Comparison of ENCODE assay signal across 16 cellular contexts in the genomic region with DNA sequence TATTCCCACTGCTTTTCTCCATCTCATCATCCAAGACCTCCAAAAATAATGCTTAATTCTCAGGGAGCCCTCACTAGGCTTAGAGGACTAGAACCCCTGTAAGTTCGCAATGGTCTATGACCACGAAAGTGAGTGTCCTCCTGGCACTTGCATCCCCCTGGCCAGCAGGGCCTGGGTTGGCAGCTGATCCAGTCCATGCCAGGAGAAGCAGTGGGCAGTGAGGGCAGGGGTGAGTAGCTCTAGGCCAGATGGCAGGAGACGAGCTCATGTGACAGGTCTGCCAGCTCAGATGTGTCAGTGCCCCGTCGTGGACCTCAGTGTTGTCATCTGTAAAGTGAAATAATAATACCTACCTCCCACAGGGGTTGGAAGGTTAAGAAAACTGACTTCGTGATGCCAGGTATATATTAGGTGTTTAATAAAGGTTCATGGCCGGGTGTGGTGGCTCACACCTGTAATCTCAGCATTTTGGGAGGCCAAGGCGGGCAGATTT. TPM values are rescaled to one million over a fixed set of nuclear protein-coding genes. Genes with fewer than 3 reads are reported as not detected.
A peak's percentile ranks its signal among the peaks of the same experiment; 100 is the strongest.
DNase-seq lines count a peak whose midpoint lies in the region; ATAC-seq and TF ChIP-seq lines count a peak whose summit lies in the region.
"Had no signal": no experiment of that assay in that cellular context is flagged by ENCODE, and none has a peak within 500 bp of the region (broad histone marks: within the 10 kb centered on the region; RNA-seq: fewer than 3 reads in every experiment).

No MANE protein-coding gene starts in this region.

- 98% methylated on average over 8 of the region's 8 CpGs for WGBS in right cardiac atrium
- WGBS in esophagus muscularis mucosa: 93% methylated on average over 8 of the region's 8 CpGs

- no peak for TF ChIP-seq EP300 in esophagus muscularis mucosa (IDR thresholded peaks at IDR 0.05)

- H2AFZ ChIP-seq in osteoblast (ENCODE audit: low read length): no peak overlapping the region

- TF ChIP-seq CTCF in esophagus muscularis mucosa (IDR thresholded peaks at IDR 0.05) (no peak), osteocyte (IDR thresholded peaks at IDR 0.05) (no peak), osteoblast (IDR thresholded peaks at IDR 0.05; ENCODE audit: extremely low read depth, low read depth, low read length) (no peak)

- peaks cover 8% of the 10 kb centered on the region for H3K36me3 Mint-ChIP-seq in osteocyte (ENCODE audit: unreplicated experiment)
- H3K36me3 Mint-ChIP-seq: CD4-positive, alpha-beta memory T cell had no signal

- no peak for ATAC-seq in right cardiac atrium
- ATAC-seq: A549 had no signal

- no peak overlapping the region for H3K4me3 Mint-ChIP-seq in osteocyte (ENCODE audit: unreplicated experiment)
- H3K4me3 Mint-ChIP-seq: CD4-positive, alpha-beta memory T cell; H9 had no signal

- H3K4me2 ChIP-seq in osteoblast (ENCODE audit: insufficient read depth, low read length): no peak overlapping the region
- H3K4me2 ChIP-seq: A549 had no signal

- H3K4me1 Mint-ChIP-seq in osteocyte (ENCODE audit: unreplicated experiment): no peaks in the 10 kb centered on the region
- H3K4me1 Mint-ChIP-seq: CD4-positive, alpha-beta memory T cell had no signal

- H3K27me3 Mint-ChIP-seq in osteocyte (ENCODE audit: unreplicated experiment): peaks cover 42% of the 10 kb centered on the region

- no peak for TF ChIP-seq POLR2A in esophagus muscularis mucosa (IDR thresholded peaks at IDR 0.05; ENCODE audit: low read depth)

- no peak overlapping the region for H3K4me3 ChIP-seq in right cardiac atrium (ENCODE audit: low read length)
- H3K4me3 ChIP-seq in esophagus muscularis mucosa: no peak overlapping the region
- H3K4me3 ChIP-seq in osteoblast (ENCODE audit: insufficient read depth, low read length): no peak overlapping the region
- H3K4me3 ChIP-seq: A549 had no signal

- H3K9me3 Mint-ChIP-seq in osteocyte (ENCODE audit: unreplicated experiment): peaks cover 17% of the 10 kb centered on the region

- H3K79me2 ChIP-seq in osteoblast (ENCODE audit: insufficient read depth, low read length): no peaks in the 10 kb centered on the region

- H3K36me3 ChIP-seq in esophagus muscularis mucosa (no peaks in the 10 kb centered on the region), osteoblast (ENCODE audit: insufficient read depth, low read length) (no peaks in the 10 kb centered on the region)
- H3K36me3 ChIP-seq: BE2C had no signal

- DNase-seq in cardiac septum (ENCODE audit: low spot score) (peak; percentile 66), right cardiac atrium (no peak), esophagus muscularis mucosa (ENCODE audit: extremely low spot score) (peak; percentile 68), osteocyte (ENCODE audit: extremely low spot score, unreplicated experiment) (peak; percentile 79), osteoblast (ENCODE audit: insufficient read length, low spot score, missing footprints) (no peak), NCI-H146 (lab: John Stamatoyannopoulos, UW) (no peak)
- DNase-seq: BE2C; CD4-positive, alpha-beta memory T cell; DMS79; GOT3; H9 had no signal

- H4K20me1 ChIP-seq in osteoblast (ENCODE audit: insufficient read depth, low read length): no peaks in the 10 kb centered on the region

- H3K27ac Mint-ChIP-seq in osteocyte (ENCODE audit: unreplicated experiment): no peak overlapping the region
- H3K27ac Mint-ChIP-seq: H9 had no signal

- H3K9me3 ChIP-seq in right cardiac atrium (ENCODE audit: control insufficient read depth, low read length): no peaks in the 10 kb centered on the region
- peaks cover 0 to 9% (median 0%) of the 10 kb centered on the region in 4 donors for H3K9me3 ChIP-seq in esophagus muscularis mucosa
- H3K9me3 ChIP-seq in osteoblast (ENCODE audit: low read depth, low read length): no peaks in the 10 kb centered on the region
- H3K9me3 ChIP-seq: BE2C had no signal

- no peaks in the 10 kb centered on the region for H3K4me1 ChIP-seq in right cardiac atrium (ENCODE audit: control insufficient read depth, insufficient read depth, low read length)
- H3K4me1 ChIP-seq in esophagus muscularis mucosa: no peaks in the 10 kb centered on the region
- H3K4me1 ChIP-seq in osteoblast (ENCODE audit: insufficient read depth, low read length): no peaks in the 10 kb centered on the region
- H3K4me1 ChIP-seq: BE2C had no signal

- no peak overlapping the region for H3K27ac ChIP-seq in right cardiac atrium (ENCODE audit: low read length)
- no peak overlapping the region for H3K27ac ChIP-seq in esophagus muscularis mucosa (replicated peaks in 1 of 4)
- H3K27ac ChIP-seq in osteoblast (ENCODE audit: low read depth, low read length): no peak overlapping the region
- H3K27ac ChIP-seq: A549, C4-2B had no signal

- no peaks in the 10 kb centered on the region for H3K27me3 ChIP-seq in right cardiac atrium (ENCODE audit: control insufficient read depth, insufficient read depth)
- peaks cover 0 to 8% (median 0%) of the 10 kb centered on the region in 4 donors for H3K27me3 ChIP-seq in esophagus muscularis mucosa
- H3K27me3 ChIP-seq in osteoblast (ENCODE audit: insufficient read depth, low read length): peaks cover 13% of the 10 kb centered on the region
- H3K27me3 ChIP-seq: BE2C had no signal

- intact Hi-C loops in cardiac septum (cut with DNase I) (no loop called here), right cardiac atrium (cut with DNase I) (no loop called here), esophagus muscularis mucosa (cut with DNase I) (no loop called here)

RNA-seq across cellular contexts. Expression of a gene that starts 11.1 kb away (rescaled TPM):
- total RNA-seq in cardiac septum (0.22 TPM), right cardiac atrium (not detected), esophagus muscularis mucosa (under 1 TPM in 2 of 4 donors, not detected in 2; 0.17 to 0.34 TPM), osteocyte (0.10 TPM in 1 of 2 replicates, not detected in the other), osteoblast (0.29 and 0.36 TPM in 2 replicates)
- polyA plus RNA-seq in right cardiac atrium: 0.07 TPM
- total RNA-seq: G401, H9, HT-29 had no signal
- polyA plus RNA-seq: A549 had no signal

RNA-seq across cellular contexts. Expression of a gene that starts 18.4 kb away (rescaled TPM):
- total RNA-seq in cardiac septum (0.38 TPM), right cardiac atrium (under 1 TPM in 3 of 4 donors, not detected in 1; 0.03 to 0.06 (median 0.06) TPM), esophagus muscularis mucosa (under 1 TPM in 3 of 4 donors, not detected in 1; 0.13 to 0.66 (median 0.34) TPM), osteocyte (0.18 and 0.27 TPM in 2 replicates), osteoblast (3.6 and 5.0 TPM in 2 replicates)
- 0.07 TPM for polyA plus RNA-seq in right cardiac atrium
- total RNA-seq: CD4-positive, alpha-beta memory T cell; HT-29 had no signal
- polyA plus RNA-seq: CD4-positive, alpha-beta memory T cell had no signal

RNA-seq across cellular contexts. Expression of a gene that starts 36.8 kb away (rescaled TPM):
- 0.35 TPM for total RNA-seq in cardiac septum
- not detected for total RNA-seq in right cardiac atrium
- polyA plus RNA-seq in right cardiac atrium: 0.07 TPM
- total RNA-seq in esophagus muscularis mucosa: not detected
- not detected in 2 replicates for total RNA-seq in osteocyte
- total RNA-seq in osteoblast: under 0.01 and 0.29 TPM in 2 replicates
- total RNA-seq: CD4-positive, alpha-beta memory T cell; G401; H9; HT-29 had no signal
- polyA plus RNA-seq: A549; AG04450; CD4-positive, alpha-beta memory T cell had no signal

Comparison
In these comparisons a context has a peak if more than half of its experiments do, and no peak if none do; other contexts are left out.
1. DNase-seq: peak in cardiac septum (single experiment), esophagus muscularis mucosa (single experiment) and osteocyte (single experiment); none in right cardiac atrium (0 of 3), osteoblast (single experiment) and NCI-H146 (single experiment).